Comparison of ENCODE assay signal across 13 cellular contexts in the genomic region with DNA sequence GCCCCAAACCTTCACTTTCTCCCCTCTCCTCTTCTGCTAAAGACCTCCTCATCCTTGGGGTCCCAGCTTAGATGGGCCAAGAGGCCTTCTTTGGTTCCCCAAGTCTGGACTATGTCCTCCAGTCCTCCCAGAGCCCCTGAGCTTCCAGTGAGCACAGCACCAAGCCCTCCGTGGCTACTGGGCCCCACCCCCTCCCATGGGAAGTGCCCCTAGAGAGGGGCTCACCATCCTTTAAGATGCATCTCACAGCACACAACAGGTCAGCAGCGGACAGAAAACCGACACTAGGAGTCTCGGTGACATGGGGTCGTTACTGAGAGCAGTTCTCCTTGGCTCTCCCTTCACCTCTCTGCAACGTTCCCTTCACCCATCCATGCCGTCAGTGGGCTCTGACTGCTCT. TPM values are rescaled to one million over a fixed set of nuclear protein-coding genes. Genes with fewer than 3 reads are reported as not detected.
DNase-seq lines count a peak whose midpoint lies in the region; ATAC-seq, FAIRE-seq and TF ChIP-seq lines count a peak whose summit lies in the region.
"Had no signal": no experiment of that assay in that cellular context is flagged by ENCODE, and none has a peak within 500 bp of the region (broad histone marks: within the 10 kb centered on the region; RNA-seq: fewer than 3 reads in every experiment).

No MANE protein-coding gene starts in this region.

- H3K9me3 ChIP-seq in liver (ENCODE audit: control insufficient read depth in 4 of 4, low read length in 3 of 4) (no peaks in the 10 kb centered on the region), HepG2 (ENCODE audit: low read length) (no peaks in the 10 kb centered on the region), fibroblast of lung (ENCODE audit: control insufficient read depth, insufficient read depth, low read depth, low read length) (no peaks in the 10 kb centered on the region)

- no peak for FAIRE-seq in HepG2 (lab: Jason Lieb, UNC)

- in situ Hi-C loops in HepG2 (cut with HindIII; ENCODE audit: extremely low pct_ligation_motif_present, low pct_unique_long_range_greater_than_20kb) = no loop called here

- 66% methylated on average over 7 of the region's 7 CpGs for WGBS in liver
- whole genome bisulfite sequencing in HepG2 (ENCODE audit: low lambda C conversion rate) = 32% methylated on average over 6 of the region's 7 CpGs

- H3K4me3 ChIP-seq in liver (ENCODE audit: low read depth in 1 of 3, low read length in 3 of 3) = peak overlapping the region in 2 of 3 donors; percentile 5 to 13
- H3K4me3 ChIP-seq in HepG2 (replicated peaks in 1 of 3; ENCODE audit: insufficient read depth in 1 of 3, low read depth in 2 of 3, low read length in 3 of 3) = no peak overlapping the region
- H3K4me3 ChIP-seq in fibroblast of lung (replicated peaks in 1 of 4; ENCODE audit: control extremely low read depth in 1 of 4, insufficient read depth in 1 of 4, low read depth in 3 of 4, low read length in 4 of 4) = peak overlapping the region in 2 of 4 experiments; percentile 11 to 68

- no peaks in the 10 kb centered on the region for H4K20me1 ChIP-seq in HepG2 (ENCODE audit: insufficient read depth, low read length)
- H4K20me1 ChIP-seq in fibroblast of lung (ENCODE audit: control insufficient read depth, extremely low read depth, insufficient read depth, low read length) = no peaks in the 10 kb centered on the region

- POLR2A ChIA-PET in HepG2 (lab: Yijun Ruan, JAX) = no interaction called here

- peak overlapping the region; percentile 68 to 80 for H3K27ac ChIP-seq in liver (ENCODE audit: low read depth in 1 of 2, low read length in 2 of 2)
- no peak overlapping the region for H3K27ac ChIP-seq in HepG2 (ENCODE audit: extremely low read length, insufficient read depth, low read length)
- no peak overlapping the region for H3K27ac ChIP-seq in fibroblast of lung (ENCODE audit: insufficient read depth, low read length)
- H3K27ac ChIP-seq: foreskin keratinocyte had no signal

- H3K27me3 ChIP-seq in liver (ENCODE audit: control insufficient read depth in 4 of 4, insufficient read depth in 4 of 4, low read length in 3 of 4) (peaks cover 0 to 4% (median 1%) of the 10 kb centered on the region in 4 donors), HepG2 (ENCODE audit: control insufficient read depth in 1 of 2, insufficient read depth in 2 of 2, low read length in 2 of 2) (peaks cover 2 to 53% of the 10 kb centered on the region in 2 experiments; a peak in 4 of 5 replicates), fibroblast of lung (ENCODE audit: control insufficient read depth, insufficient read depth, low read length) (peaks cover 4% of the 10 kb centered on the region)

- no peaks in the 10 kb centered on the region for H3K79me2 ChIP-seq in HepG2 (ENCODE audit: insufficient read depth, low read length)
- H3K79me2 ChIP-seq in fibroblast of lung (ENCODE audit: control insufficient read depth, insufficient read depth, low read length) = peaks cover 39% of the 10 kb centered on the region

- CTCF ChIA-PET in HepG2 (lab: Yijun Ruan, JAX; ENCODE audit: low intra/inter-chr PET ratio, low total read pairs) = no interaction called here

- TF ChIP-seq EP300 in HepG2 (IDR thresholded peaks at IDR 0.05; ENCODE audit: low read depth in 2 of 2, low read length in 2 of 2) (no peak), HepG2 (CRISPR knock-in tag; IDR thresholded peaks at IDR 0.05; ENCODE audit: borderline replicate concordance) (no peak)

- no peak overlapping the region for H2AFZ ChIP-seq in HepG2 (ENCODE audit: low read length)
- H2AFZ ChIP-seq in fibroblast of lung (ENCODE audit: low read length) = no peak overlapping the region

- H3K4me1 ChIP-seq in liver (ENCODE audit: control insufficient read depth in 4 of 4, insufficient read depth in 4 of 4, low read length in 3 of 4) (peaks cover 0 to 7% (median 3%) of the 10 kb centered on the region in 4 donors), HepG2 (ENCODE audit: insufficient read depth, low read length) (peaks cover 7% of the 10 kb centered on the region), fibroblast of lung (ENCODE audit: control insufficient read depth, extremely low read depth, insufficient read depth, low read length) (peaks cover 6% of the 10 kb centered on the region)
- H3K4me1 ChIP-seq: foreskin keratinocyte had no signal

- intact Hi-C loops in HepG2 (cut with micrococcal nuclease; ENCODE audit: unreplicated experiment) (no loop called here), posterior vena cava (cut with DNase I) (loop anchor here in 1 of 2 donors (5.0 kb wide), 1 partner anchor 51 kb away; no protein-coding TSS in a partner anchor)

- no peak for DNase-seq in HepG2 (ENCODE audit: low spot score)
- DNase-seq in fibroblast of lung (ENCODE audit: low read depth in 2 of 2) = no peak
- DNase-seq in posterior vena cava (ENCODE audit: low spot score) = peak; percentile 50
- no peak for DNase-seq in NCI-H2107 treated with DMSO at 0.1 percent for 48 hours (lab: John Stamatoyannopoulos, UW; ENCODE audit: unreplicated experiment)
- DNase-seq in SHP77 treated with DMSO at 0.1 percent for 48 hours (lab: John Stamatoyannopoulos, UW) = no peak
- DNase-seq in MV-4-11 (lab: John Stamatoyannopoulos, UW) = no peak
- DNase-seq in stimulated activated CD4-positive, alpha-beta T cell treated with anti-CD3 and anti-CD28 coated beads, Interleukin-1b, Interleukin-23, amount 100 ng/mL, for 48 hours = no peak
- DNase-seq: activated CD4-positive, alpha-beta T cell treated with anti-CD3 and anti-CD28 coated beads for 1 hour; foreskin keratinocyte; NCI-H2171 treated with DMSO at 0.1 percent for 48 hours; stimulated activated CD4-positive, alpha-beta T cell treated with anti-CD3 and anti-CD28 coated beads, Interleukin-2, amount 100 ng/mL, for 24 hours had no signal

- TF ChIP-seq RAD21 in liver (IDR thresholded peaks at IDR 0.05) (no peak), HepG2 (CRISPR knock-in tag; IDR thresholded peaks at IDR 0.05) (no peak)

- no peak for TF ChIP-seq POLR2A in HepG2 (IDR thresholded peaks at IDR 0.05; ENCODE audit: insufficient read depth in 1 of 2, low read depth in 2 of 2, low read length in 2 of 2)

- H3K4me2 ChIP-seq in HepG2 (ENCODE audit: low read depth, low read length) = no peak overlapping the region
- H3K4me2 ChIP-seq in fibroblast of lung (ENCODE audit: extremely low read depth, insufficient read depth, low read length) = no peak overlapping the region

- H3K9ac ChIP-seq in liver (ENCODE audit: low read depth in 1 of 2, low read length in 2 of 2) = no peak overlapping the region
- H3K9ac ChIP-seq in HepG2 (ENCODE audit: insufficient read depth, low read depth, low read length) = no peak overlapping the region
- H3K9ac ChIP-seq in fibroblast of lung (ENCODE audit: insufficient read depth, low read length) = peak overlapping the region; percentile 21

- no peaks in the 10 kb centered on the region for H3K36me3 ChIP-seq in liver (ENCODE audit: control insufficient read depth in 4 of 4, insufficient read depth in 3 of 4, low read depth in 1 of 4, low read length in 3 of 4)
- no peaks in the 10 kb centered on the region for H3K36me3 ChIP-seq in HepG2 (replicated peaks in 1 of 2; ENCODE audit: control insufficient read depth in 1 of 2, insufficient read depth in 2 of 2, low read length in 2 of 2)
- H3K36me3 ChIP-seq in fibroblast of lung (ENCODE audit: control insufficient read depth, insufficient read depth, low read length) = peaks cover 3% of the 10 kb centered on the region

- TF ChIP-seq CTCF in liver (IDR thresholded peaks at IDR 0.05; ENCODE audit: low read depth, low read length, missing input control) (no peak), HepG2 (CRISPR knock-in tag; IDR thresholded peaks at IDR 0.05) (no peak), fibroblast of lung (conservative IDR thresholded peaks at IDR 0.05 in 1 of 2, IDR thresholded peaks at IDR 0.05 in 1 of 2; ENCODE audit: low read depth in 1 of 2, low read length in 2 of 2) (no peak)

- no peak for ATAC-seq in HepG2
- ATAC-seq: foreskin keratinocyte had no signal

- BruUV-seq in HepG2 (replicated peaks; lab: Mats Ljungman, UMichigan) = no TSS peak

TF ChIP-seq in liver, 16 proteins besides CTCF, POLR2A, EP300 and RAD21 (continues in another document):
- TF ChIP-seq, protein P1, sequence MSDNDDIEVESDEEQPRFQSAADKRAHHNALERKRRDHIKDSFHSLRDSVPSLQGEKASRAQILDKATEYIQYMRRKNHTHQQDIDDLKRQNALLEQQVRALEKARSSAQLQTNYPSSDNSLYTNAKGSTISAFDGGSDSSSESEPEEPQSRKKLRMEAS (IDR thresholded peaks at IDR 0.05) = no peak

TF ChIP-seq in HepG2, 621 proteins besides CTCF, POLR2A, EP300 and RAD21 (continues in another document):
- TF ChIP-seq HOXD1 (CRISPR knock-in tag; IDR thresholded peaks at IDR 0.05) (no peak), ZFP37 (CRISPR knock-in tag; IDR thresholded peaks at IDR 0.05; ENCODE audit: borderline replicate concordance) (no peak)

RNA-seq across cellular contexts. Expression of a gene that starts 2.7 kb away (rescaled TPM):
- 1 to 10 TPM; 5.4 to 7.4 TPM for total RNA-seq in liver
- 10 to 100 TPM; 11.2 to 15.4 TPM for polyA plus RNA-seq in liver
- total RNA-seq in HepG2 (2016; rRNA removed; fragmentation: Illumina TruSeq; extraction: Trizol) = not detected in 2 replicates
- total RNA-seq in HepG2 (2016; cell fraction: cytosol; rRNA removed; fragmentation: Illumina TruSeq; extraction: Trizol; ENCODE audit: low read depth) = not detected in 2 replicates
- total RNA-seq in HepG2 (2016; cell fraction: insoluble cytoplasmic fraction; rRNA removed; fragmentation: Illumina TruSeq; extraction: Trizol) = not detected in 2 replicates
- not detected in 2 replicates for total RNA-seq in HepG2 (2016; cell fraction: membrane; rRNA removed; fragmentation: Illumina TruSeq; extraction: Trizol)
- not detected in 2 replicates for total RNA-seq in HepG2 (2016; cell fraction: nucleus; rRNA removed; fragmentation: Illumina TruSeq; extraction: Trizol)
- 0.07 and 0.12 TPM in 2 replicates for polyA plus RNA-seq in HepG2 (2011; rRNA removed)
- not detected in 2 replicates for polyA plus RNA-seq in HepG2 (2011; cell fraction: cytosol; rRNA removed)
- 0.03 TPM in 1 of 2 replicates, not detected in the other for polyA plus RNA-seq in HepG2 (2011; cell fraction: nucleus; rRNA removed)
- polyA plus RNA-seq in HepG2 (2012) = 0.07 TPM in 1 of 2 replicates, not detected in the other
- not detected in 2 replicates for polyA plus RNA-seq in HepG2 (2016; cell fraction: cytosol; fragmentation: Illumina TruSeq; extraction: Trizol; ENCODE audit: low read depth)
- not detected in 2 replicates for polyA plus RNA-seq in HepG2 (2016; cell fraction: insoluble cytoplasmic fraction; fragmentation: Illumina TruSeq; extraction: Trizol; ENCODE audit: low read depth)
- not detected in 2 replicates for polyA plus RNA-seq in HepG2 (2016; cell fraction: membrane; fragmentation: Illumina TruSeq; extraction: Trizol; ENCODE audit: low read depth)
- polyA plus RNA-seq in HepG2 (2016; cell fraction: nucleus; fragmentation: Illumina TruSeq; extraction: Trizol; ENCODE audit: insufficient read depth, low read depth) = not detected in 2 replicates
- polyA minus RNA-seq in HepG2 (2011; rRNA and poly(A)+ RNA removed; ENCODE audit: low replicate concordance) = 1.6 TPM in 1 of 2 replicates, not detected in the other
- not detected in 2 replicates for polyA minus RNA-seq in HepG2 (2011; cell fraction: cytosol; rRNA and poly(A)+ RNA removed)
- not detected in 2 replicates for polyA minus RNA-seq in HepG2 (2011; cell fraction: nucleus; rRNA and poly(A)+ RNA removed)
- 15.4 and 19.2 TPM in 2 replicates for total RNA-seq in fibroblast of lung
- 18.9 and 103 TPM in 2 replicates for polyA plus RNA-seq in fibroblast of lung
- 39.6 and 236 TPM in 2 replicates for polyA plus RNA-seq in fibroblast of lung (2012)
- polyA minus RNA-seq in fibroblast of lung (ENCODE audit: low replicate concordance) = 79.7 and 528 TPM in 2 replicates
- total RNA-seq in posterior vena cava = 100 to 1,000 TPM; 108 to 142 TPM
- total RNA-seq: foreskin keratinocyte had no signal
- polyA plus RNA-seq: IgD-negative memory B cell had no signal

Comparison
In these comparisons a context has a peak if more than half of its experiments do, and no peak if none do; other contexts are left out.
1. H3K27ac ChIP-seq: peak in liver (2 of 2); none in HepG2 (single experiment) and fibroblast of lung (single experiment).
2. H3K4me3 ChIP-seq: peak in liver (2 of 3); none in HepG2 (0 of 3).